ENCODE assay signal across 21 cellular contexts in the genomic region with DNA sequence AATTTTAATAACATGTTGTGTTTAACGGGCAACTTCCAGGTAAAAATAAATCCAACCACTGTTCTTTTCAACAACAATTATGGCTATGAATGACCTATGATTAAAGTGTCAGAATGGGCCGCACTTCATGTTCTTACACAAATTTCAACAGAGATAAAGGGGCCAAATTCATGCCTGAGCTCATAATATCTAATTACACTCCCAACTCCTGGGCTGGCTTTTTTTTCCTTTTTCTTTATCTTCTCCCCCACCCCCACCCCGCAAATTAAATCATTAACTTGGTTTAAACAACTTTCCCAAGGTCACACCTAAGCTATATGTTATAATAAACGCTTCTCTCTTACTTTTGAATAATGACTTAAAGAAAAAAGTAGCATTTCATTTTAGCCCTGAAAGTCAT. TPM values are rescaled to one million over a fixed set of nuclear protein-coding genes. Genes with fewer than 3 reads are reported as not detected.
A peak's percentile ranks its signal among the peaks of the same experiment; 100 is the strongest.
DNase-seq lines count a peak whose midpoint lies in the region; ATAC-seq, FAIRE-seq and TF ChIP-seq lines count a peak whose summit lies in the region.
"Had no signal": no experiment of that assay in that cellular context is flagged by ENCODE, and none has a peak within 500 bp of the region (broad histone marks: within the 10 kb centered on the region; RNA-seq: fewer than 3 reads in every experiment).

No MANE protein-coding gene starts in this region.

- POLR2A ChIA-PET in HepG2 (lab: Yijun Ruan, JAX) = interaction anchor here (0.6 to 1.7 kb wide), 2 partner anchors 27 to 28 kb away, joined by 3 to 8 read pairs; no protein-coding TSS in a partner anchor

- H3K9me3 Mint-ChIP-seq in nephron progenitor cell (no peaks in the 10 kb centered on the region), type B pancreatic cell (no peaks in the 10 kb centered on the region)
- H3K9me3 Mint-ChIP-seq: CD14-positive monocyte, HFFc6 had no signal

- H3K27ac Mint-ChIP-seq in nephron progenitor cell = peak overlapping the region; percentile 47
- no peak overlapping the region for H3K27ac Mint-ChIP-seq in type B pancreatic cell
- H3K27ac Mint-ChIP-seq: CD14-positive monocyte, HFFc6 had no signal

- no TSS peak for BruUV-seq in HepG2 (replicated peaks; lab: Mats Ljungman, UMichigan)

- no peak overlapping the region for H3K9ac ChIP-seq in HepG2 (ENCODE audit: insufficient read depth, low read depth, low read length)

- H3K4me1 ChIP-seq in HepG2 (ENCODE audit: insufficient read depth, low read length) = peaks cover 26% of the 10 kb centered on the region
- peaks cover 0 to 14% (median 6%) of the 10 kb centered on the region in 4 donors for H3K4me1 ChIP-seq in right lobe of liver
- peaks cover 58% of the 10 kb centered on the region for H3K4me1 ChIP-seq in body of pancreas

- peaks cover 67% of the 10 kb centered on the region for H3K4me1 Mint-ChIP-seq in nephron progenitor cell
- H3K4me1 Mint-ChIP-seq in type B pancreatic cell (ENCODE audit: unreplicated experiment) = peaks cover 40% of the 10 kb centered on the region
- H3K4me1 Mint-ChIP-seq: CD14-positive monocyte had no signal

- H3K27ac ChIP-seq in HepG2 (ENCODE audit: extremely low read length, insufficient read depth, low read length) (no peak overlapping the region), right lobe of liver (no peak overlapping the region), body of pancreas (peak overlapping the region in 2 of 4 donors; percentile 33 to 43)
- H3K27ac ChIP-seq: SJCRH30 had no signal

- TF ChIP-seq EP300 in HepG2 (IDR thresholded peaks at IDR 0.05; ENCODE audit: low read depth in 2 of 2, low read length in 2 of 2) (no peak), HepG2 (CRISPR knock-in tag; IDR thresholded peaks at IDR 0.05; ENCODE audit: borderline replicate concordance) (no peak)

- no peak overlapping the region for H2AFZ ChIP-seq in HepG2 (ENCODE audit: low read length)

- in situ Hi-C loops in HepG2 (cut with HindIII; ENCODE audit: extremely low pct_ligation_motif_present, low pct_unique_long_range_greater_than_20kb) = no loop called here

- FAIRE-seq in HepG2 (lab: Jason Lieb, UNC) = no peak
- FAIRE-seq: GM12891, GM18507 had no signal

- no peak for TF ChIP-seq RAD21 in HepG2 (CRISPR knock-in tag; IDR thresholded peaks at IDR 0.05)

- H3K27me3 Mint-ChIP-seq in nephron progenitor cell (ENCODE audit: low read depth, poor library complexity) (no peaks in the 10 kb centered on the region), type B pancreatic cell (peaks cover 5% of the 10 kb centered on the region)

- no peaks in the 10 kb centered on the region for H3K79me2 ChIP-seq in HepG2 (ENCODE audit: insufficient read depth, low read length)

- intact Hi-C loops in HepG2 (cut with micrococcal nuclease; ENCODE audit: unreplicated experiment) = no loop called here
- intact Hi-C loops in right lobe of liver (cut with DNase I) = no loop called here
- intact Hi-C loops in body of pancreas (cut with DNase I) = no loop called here

- CTCF ChIA-PET in HepG2 (lab: Yijun Ruan, JAX; ENCODE audit: low intra/inter-chr PET ratio, low total read pairs) = no interaction called here

- H3K4me2 ChIP-seq in HepG2 (ENCODE audit: low read depth, low read length) = no peak overlapping the region; the same call in 1 of the 2 replicates

- 47% methylated on average over 4 of the region's 4 CpGs for WGBS in HepG2 (ENCODE audit: low lambda C conversion rate)
- WGBS in right lobe of liver (ENCODE audit: insufficient coverage, low coverage, low lambda C conversion rate, missing lambda C conversion rate) = 46% methylated on average over 4 of the region's 4 CpGs
- WGBS in body of pancreas, 2 donors = 15 to 23% methylated on average over 4 of the region's 4 CpGs

- DNase-seq in HepG2 (ENCODE audit: low spot score) = no peak
- DNase-seq in right lobe of liver = no peak
- DNase-seq in body of pancreas = no peak
- no peak for DNase-seq in nephron progenitor cell
- no peak for DNase-seq in type B pancreatic cell (ENCODE audit: extremely low spot score, unreplicated experiment)
- no peak for DNase-seq in HPDE6-E6E7 (ENCODE audit: extremely low spot score)
- DNase-seq: DMS 273 treated with DMSO at 0.1 percent for 48 hours, GF-D8, GOT3, HFFc6, NCI-H1105, NCI-H187 treated with DMSO at 0.1 percent for 48 hours, NCI-H526 treated with DMSO at 0.1 percent for 48 hours, OCI-M1, RPMI8226, SJCRH30 had no signal

- H3K36me3 Mint-ChIP-seq in nephron progenitor cell (ENCODE audit: low read depth) = peaks cover 41% of the 10 kb centered on the region
- H3K36me3 Mint-ChIP-seq in type B pancreatic cell = peaks cover 15% of the 10 kb centered on the region
- H3K36me3 Mint-ChIP-seq: CD14-positive monocyte had no signal

- no peak for TF ChIP-seq POLR2A in HepG2 (IDR thresholded peaks at IDR 0.05; ENCODE audit: insufficient read depth in 1 of 2, low read depth in 2 of 2, low read length in 2 of 2)
- no peak for TF ChIP-seq POLR2A in right lobe of liver (IDR thresholded peaks at IDR 0.05)
- no peak for TF ChIP-seq POLR2A in body of pancreas (IDR thresholded peaks at IDR 0.05)

- no peak for TF ChIP-seq CTCF in HepG2 (CRISPR knock-in tag; IDR thresholded peaks at IDR 0.05)
- TF ChIP-seq CTCF in right lobe of liver (IDR thresholded peaks at IDR 0.05) = no peak
- no peak for TF ChIP-seq CTCF in body of pancreas (IDR thresholded peaks at IDR 0.05)
- no peak for TF ChIP-seq CTCF in nephron progenitor cell (IDR thresholded peaks at IDR 0.05)
- TF ChIP-seq CTCF in type B pancreatic cell (conservative IDR thresholded peaks at IDR 0.05) = no peak

- H3K36me3 ChIP-seq in HepG2 (replicated peaks in 1 of 2; ENCODE audit: control insufficient read depth in 1 of 2, insufficient read depth in 2 of 2, low read length in 2 of 2) (no peaks in the 10 kb centered on the region), right lobe of liver (no peaks in the 10 kb centered on the region), body of pancreas (replicated peaks in 1 of 2; ENCODE audit: insufficient read depth in 1 of 2, low read depth in 2 of 2) (no peaks in the 10 kb centered on the region)
- H3K36me3 ChIP-seq: SJCRH30 had no signal

- no peak overlapping the region for H3K4me3 Mint-ChIP-seq in nephron progenitor cell
- peak overlapping the region; percentile 44 for H3K4me3 Mint-ChIP-seq in type B pancreatic cell
- H3K4me3 Mint-ChIP-seq: CD14-positive monocyte, HFFc6 had no signal

- no peak overlapping the region for H3K4me3 ChIP-seq in HepG2 (replicated peaks in 1 of 3; ENCODE audit: insufficient read depth in 1 of 3, low read depth in 2 of 3, low read length in 3 of 3)
- H3K4me3 ChIP-seq in right lobe of liver = no peak overlapping the region
- H3K4me3 ChIP-seq in body of pancreas = no peak overlapping the region
- H3K4me3 ChIP-seq: SJCRH30 had no signal

- no peaks in the 10 kb centered on the region for H4K20me1 ChIP-seq in HepG2 (ENCODE audit: insufficient read depth, low read length)

- no peaks in the 10 kb centered on the region for H3K9me3 ChIP-seq in HepG2 (ENCODE audit: low read length)
- no peaks in the 10 kb centered on the region for H3K9me3 ChIP-seq in right lobe of liver
- no peaks in the 10 kb centered on the region for H3K9me3 ChIP-seq in body of pancreas
- H3K9me3 ChIP-seq: SJCRH30 had no signal

- H3K27me3 ChIP-seq in HepG2 (ENCODE audit: control insufficient read depth in 1 of 2, insufficient read depth in 2 of 2, low read length in 2 of 2) (no peaks in the 10 kb centered on the region; a peak in 1 of 5 replicates), right lobe of liver (no peaks in the 10 kb centered on the region), body of pancreas (no peaks in the 10 kb centered on the region)
- H3K27me3 ChIP-seq: SJCRH30 had no signal

- ATAC-seq in HepG2 (no peak), right lobe of liver (no peak), body of pancreas (peak; percentile 72), GM19455 (IDR thresholded peaks at IDR 0.05; ENCODE audit: unreplicated experiment) (no peak), HG02852 (IDR thresholded peaks at IDR 0.05; ENCODE audit: unreplicated experiment) (no peak)

RNA-seq across cellular contexts. Expression of a gene that starts 25.9 kb away (rescaled TPM):
- 0.83 and 0.91 TPM in 2 replicates for total RNA-seq in HepG2 (2016; rRNA removed; fragmentation: Illumina TruSeq; extraction: Trizol)
- 1.4 and 2.0 TPM in 2 replicates for total RNA-seq in HepG2 (2016; cell fraction: cytosol; rRNA removed; fragmentation: Illumina TruSeq; extraction: Trizol; ENCODE audit: low read depth)
- 1.1 and 1.2 TPM in 2 replicates for total RNA-seq in HepG2 (2016; cell fraction: insoluble cytoplasmic fraction; rRNA removed; fragmentation: Illumina TruSeq; extraction: Trizol)
- 0.62 and 0.77 TPM in 2 replicates for total RNA-seq in HepG2 (2016; cell fraction: membrane; rRNA removed; fragmentation: Illumina TruSeq; extraction: Trizol)
- 1.5 and 2.1 TPM in 2 replicates for total RNA-seq in HepG2 (2016; cell fraction: nucleus; rRNA removed; fragmentation: Illumina TruSeq; extraction: Trizol)
- polyA plus RNA-seq in HepG2 (2011; rRNA removed) = 0.66 and 0.68 TPM in 2 replicates
- 0.28 and 0.31 TPM in 2 replicates for polyA plus RNA-seq in HepG2 (2011; cell fraction: cytosol; rRNA removed)
- polyA plus RNA-seq in HepG2 (2011; cell fraction: nucleus; rRNA removed) = 0.59 and 0.93 TPM in 2 replicates
- 1.4 and 1.5 TPM in 2 replicates for polyA plus RNA-seq in HepG2 (2012)
- polyA plus RNA-seq in HepG2 (2016; cell fraction: cytosol; fragmentation: Illumina TruSeq; extraction: Trizol; ENCODE audit: low read depth) = 0.07 TPM in 2 replicates
- 0.53 and 0.63 TPM in 2 replicates for polyA plus RNA-seq in HepG2 (2016; cell fraction: insoluble cytoplasmic fraction; fragmentation: Illumina TruSeq; extraction: Trizol; ENCODE audit: low read depth)
- 0.08 and 0.11 TPM in 2 replicates for polyA plus RNA-seq in HepG2 (2016; cell fraction: membrane; fragmentation: Illumina TruSeq; extraction: Trizol; ENCODE audit: low read depth)
- 1.4 TPM in 2 replicates for polyA plus RNA-seq in HepG2 (2016; cell fraction: nucleus; fragmentation: Illumina TruSeq; extraction: Trizol; ENCODE audit: insufficient read depth, low read depth)
- 2.3 TPM in 1 of 2 replicates, not detected in the other for polyA minus RNA-seq in HepG2 (2011; rRNA and poly(A)+ RNA removed; ENCODE audit: low replicate concordance)
- polyA minus RNA-seq in HepG2 (2011; cell fraction: cytosol; rRNA and poly(A)+ RNA removed) = 0.79 and 1.3 TPM in 2 replicates
- polyA minus RNA-seq in HepG2 (2011; cell fraction: nucleus; rRNA and poly(A)+ RNA removed) = 2.1 and 2.3 TPM in 2 replicates
- 1 to 10 TPM; 3.9 to 6.5 (median 4.9) TPM for total RNA-seq in right lobe of liver
- 10 to 100 TPM; 30.1 to 33.6 TPM for total RNA-seq in body of pancreas
- 37.4 and 63.0 TPM in 2 replicates for total RNA-seq in type B pancreatic cell (ENCODE audit: low replicate concordance)
- polyA plus RNA-seq: CD14-positive monocyte had no signal
